Comparison of ENCODE assay signal across 8 cellular contexts in the genomic region with DNA sequence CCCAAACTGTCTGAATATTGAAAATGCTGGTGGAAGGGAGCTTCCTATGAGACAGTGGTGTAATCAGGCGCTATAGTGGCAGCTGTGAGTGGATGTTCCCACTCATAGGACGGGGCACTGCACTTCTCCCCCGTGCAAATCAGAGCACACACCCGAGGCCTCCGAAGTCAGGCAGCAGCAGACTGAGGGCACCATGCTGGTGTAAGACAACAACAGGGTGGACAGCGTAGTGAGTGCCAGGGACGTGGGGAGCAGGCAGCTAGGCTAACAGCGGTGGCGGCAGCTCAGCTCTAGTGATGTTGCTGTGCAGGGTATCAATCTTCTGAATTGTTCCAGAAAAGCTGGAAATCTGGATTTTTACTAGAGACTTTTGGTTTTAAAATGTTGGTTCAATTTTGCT. TPM values are rescaled to one million over a fixed set of nuclear protein-coding genes. Genes with fewer than 3 reads are reported as not detected.
"Had no signal": no experiment of that assay in that cellular context is flagged by ENCODE, and none has a peak within 500 bp of the region (broad histone marks: within the 10 kb centered on the region; RNA-seq: fewer than 3 reads in every experiment).

No MANE protein-coding gene starts in this region.

- H3K27ac ChIP-seq: HL-60 had no signal

- H3K4me3 Mint-ChIP-seq: IgD-negative memory B cell had no signal

- DNase-seq: KBM-7, KG1 had no signal

- H3K4me3 ChIP-seq: K562 had no signal

- ATAC-seq: HepG2, K562 had no signal

- H3K27ac Mint-ChIP-seq: IgD-negative memory B cell had no signal

RNA-seq across cellular contexts. Expression of gene C10orf53, which starts 19.2 kb away (rescaled TPM):
- total RNA-seq: HepG2, HT-29, HT1080, K562 had no signal
- polyA plus RNA-seq: HepG2, IgD-negative memory B cell, K562 had no signal
